ENCODE assay signal across 8 cellular contexts in genomic region chr12:49673446-49674317, GRCh38. TPM values are rescaled to one million over a fixed set of nuclear protein-coding genes. Genes with fewer than 3 reads are reported as not detected.
A peak's percentile ranks its signal among the peaks of the same experiment; 100 is the strongest.
DNase-seq lines count a peak whose midpoint lies in the region; ATAC-seq and TF ChIP-seq lines count a peak whose summit lies in the region.

No MANE protein-coding gene starts in this region.

- no peaks in the 10 kb centered on the region for H3K36me3 ChIP-seq in CD4-positive, alpha-beta memory T cell (ENCODE audit: insufficient read depth, low read length)
- H3K36me3 ChIP-seq in KOPT-K1 (ENCODE audit: insufficient read depth, low read length) (no peaks in the 10 kb centered on the region), muscle layer of colon (ENCODE audit: insufficient read depth, low read length) (no peaks in the 10 kb centered on the region), upper lobe of left lung (no peaks in the 10 kb centered on the region)

- H3K27ac ChIP-seq in CD4-positive, alpha-beta memory T cell (ENCODE audit: low read depth, low read length), result peak overlapping the region; percentile 80
- H3K27ac ChIP-seq in KOPT-K1 (ENCODE audit: low read depth, low read length, poor library complexity, severe bottlenecking) (peak overlapping the region; percentile 91), muscle layer of colon (ENCODE audit: low read depth, low read length) (peak overlapping the region; percentile 95), upper lobe of left lung (peak overlapping the region; percentile 84 to 94 (median 88))

- H3K9ac ChIP-seq in muscle layer of colon (ENCODE audit: low read length), result peak overlapping the region; percentile 23

- TF ChIP-seq CTCF in fibroblast of mammary gland (conservative IDR thresholded peaks at IDR 0.05; ENCODE audit: control insufficient read depth, insufficient read depth, low read depth, low read length), result peak; percentile 31
- TF ChIP-seq CTCF in upper lobe of left lung (IDR thresholded peaks at IDR 0.05), result peak; percentile 33 to 95 (median 71)

- ATAC-seq in upper lobe of left lung (ENCODE audit: low FRiP score in 2 of 2), result peak; percentile 96 to 98

- DNase-seq in CD4-positive, alpha-beta memory T cell, result peak in 1 of 5 donors; percentile 12
- no peak for DNase-seq in activated CD4-positive, alpha-beta memory T cell treated with anti-CD3 and anti-CD28 coated beads, Interleukin-2, amount 10 ng/mL, durations not matched to agents 7 days and 5 days
- DNase-seq in fibroblast of mammary gland (ENCODE audit: low read depth) (peak; percentile 94), upper lobe of left lung (peak; percentile 92), 8988T (no peak), ACHN (no peak)

- WGBS in upper lobe of left lung, 2 donors, result 34 to 36% methylated on average over 13 of the region's 13 CpGs

- peak overlapping the region in 7 of 8 donors; percentile 8 to 77 (median 46) for H3K4me3 Mint-ChIP-seq in CD4-positive, alpha-beta memory T cell
- no peak overlapping the region for H3K4me3 Mint-ChIP-seq in activated CD4-positive, alpha-beta memory T cell treated with anti-CD3 and anti-CD28 coated beads, Interleukin-2, amount 10 ng/mL, durations not matched to agents 7 days and 5 days

- H3K27me3 ChIP-seq in CD4-positive, alpha-beta memory T cell (ENCODE audit: insufficient read depth, low read length), result no peaks in the 10 kb centered on the region
- H3K27me3 ChIP-seq in muscle layer of colon (ENCODE audit: control insufficient read depth in 1 of 2, insufficient read depth in 2 of 2, low read length in 2 of 2) (no peaks in the 10 kb centered on the region), upper lobe of left lung (no peaks in the 10 kb centered on the region)

- peak overlapping the region; percentile 92 to 99 (median 97) for H3K27ac Mint-ChIP-seq in CD4-positive, alpha-beta memory T cell
- peak overlapping the region; percentile 68 for H3K27ac Mint-ChIP-seq in activated CD4-positive, alpha-beta memory T cell treated with anti-CD3 and anti-CD28 coated beads, Interleukin-2, amount 10 ng/mL, durations not matched to agents 7 days and 5 days

- no peak overlapping the region for H3K4me3 ChIP-seq in CD4-positive, alpha-beta memory T cell (ENCODE audit: low read length in 2 of 2)
- H3K4me3 ChIP-seq in fibroblast of mammary gland (ENCODE audit: control insufficient read depth, low read depth, low read length) (peak overlapping the region; percentile 4), muscle layer of colon (ENCODE audit: low read depth in 1 of 2, low read length in 2 of 2) (peak overlapping the region in 1 of 2 donors; percentile 31), upper lobe of left lung (no peak overlapping the region)

- in situ Hi-C loops in ACHN (cut with HindIII; ENCODE audit: low pct_ligation_motif_present, low pct_unique_long_range_greater_than_20kb, low sequenced_read_pairs), result no loop called here

- no peaks in the 10 kb centered on the region for H3K27me3 Mint-ChIP-seq in CD4-positive, alpha-beta memory T cell
- H3K27me3 Mint-ChIP-seq in activated CD4-positive, alpha-beta memory T cell treated with anti-CD3 and anti-CD28 coated beads, Interleukin-2, amount 10 ng/mL, durations not matched to agents 7 days and 5 days, result no peaks in the 10 kb centered on the region

- peaks cover 76% of the 10 kb centered on the region for H3K4me1 ChIP-seq in CD4-positive, alpha-beta memory T cell (ENCODE audit: insufficient read depth, low read length)
- H3K4me1 ChIP-seq in muscle layer of colon (ENCODE audit: insufficient read depth, low read length) (peaks cover 51% of the 10 kb centered on the region), upper lobe of left lung (peaks cover 54 to 69% (median 58%) of the 10 kb centered on the region in 4 donors)

- TF ChIP-seq EP300 in upper lobe of left lung (IDR thresholded peaks at IDR 0.05), result no peak

- no peaks in the 10 kb centered on the region for H3K9me3 ChIP-seq in CD4-positive, alpha-beta memory T cell (ENCODE audit: control insufficient read depth in 1 of 2, low read length in 2 of 2)
- no peaks in the 10 kb centered on the region for H3K9me3 ChIP-seq in KOPT-K1 (ENCODE audit: insufficient read depth, low read length, poor library complexity, severe bottlenecking)
- no peaks in the 10 kb centered on the region for H3K9me3 ChIP-seq in muscle layer of colon (ENCODE audit: low read length)
- no peaks in the 10 kb centered on the region for H3K9me3 ChIP-seq in upper lobe of left lung

- no peaks in the 10 kb centered on the region for H3K9me3 Mint-ChIP-seq in CD4-positive, alpha-beta memory T cell
- no peaks in the 10 kb centered on the region for H3K9me3 Mint-ChIP-seq in activated CD4-positive, alpha-beta memory T cell treated with anti-CD3 and anti-CD28 coated beads, Interleukin-2, amount 10 ng/mL, durations not matched to agents 7 days and 5 days

- POLR2A ChIA-PET in CD4-positive, alpha-beta memory T cell (lab: Charles Lee; ENCODE audit: partially characterized antibody), result interaction anchor here (0.9 to 7.3 kb wide), 6 partner anchors 12 to 67 kb away, joined by 3 to 83 read pairs (median 6); partner anchors contain the start of genes FMNL3 and TMBIM6
- POLR2A ChIA-PET in activated CD4-positive, alpha-beta memory T cell treated with anti-CD3 and anti-CD28 coated beads, Interleukin-2, amount 10 ng/mL, durations not matched to agents 7 days and 5 days (lab: Charles Lee), result interaction anchor here (1.0 to 7.3 kb wide), 10 partner anchors 9 to 352 kb away, joined by 3 to 80 read pairs (median 6); partner anchors contain the start of genes FMNL3, RACGAP1, SPATS2 and TMBIM6

- CTCF ChIA-PET in CD4-positive, alpha-beta memory T cell (lab: Charles Lee; ENCODE audit: partially characterized antibody), result interaction anchor here (1.0 to 7.0 kb wide), 13 partner anchors 10 to 166 kb away, joined by 3 to 69 read pairs (median 6); partner anchors contain the start of genes FMNL3 and TMBIM6
- CTCF ChIA-PET in activated CD4-positive, alpha-beta memory T cell treated with anti-CD3 and anti-CD28 coated beads, Interleukin-2, amount 10 ng/mL, durations not matched to agents 7 days and 5 days (lab: Charles Lee), result interaction anchor here (0.8 to 1.8 kb wide), 10 partner anchors 10 to 93 kb away, joined by 3 to 10 read pairs (median 4); partner anchors contain the start of gene TMBIM6

- no peaks in the 10 kb centered on the region for H3K36me3 Mint-ChIP-seq in CD4-positive, alpha-beta memory T cell
- peaks cover 3% of the 10 kb centered on the region for H3K36me3 Mint-ChIP-seq in activated CD4-positive, alpha-beta memory T cell treated with anti-CD3 and anti-CD28 coated beads, Interleukin-2, amount 10 ng/mL, durations not matched to agents 7 days and 5 days (ENCODE audit: low read depth)

- intact Hi-C loops in CD4-positive, alpha-beta memory T cell (cut with micrococcal nuclease), result no loop called here

- peak in 3 of 4 donors; percentile 32 to 62 (median 48) for TF ChIP-seq POLR2A in upper lobe of left lung (IDR thresholded peaks at IDR 0.05)

- peaks cover 68 to 85% (median 78%) of the 10 kb centered on the region in 4 donors for H3K4me1 Mint-ChIP-seq in CD4-positive, alpha-beta memory T cell
- peaks cover 71% of the 10 kb centered on the region for H3K4me1 Mint-ChIP-seq in activated CD4-positive, alpha-beta memory T cell treated with anti-CD3 and anti-CD28 coated beads, Interleukin-2, amount 10 ng/mL, durations not matched to agents 7 days and 5 days

RNA-seq across cellular contexts. Expression of gene FMNL3, which starts 33.5 kb away (rescaled TPM):
- total RNA-seq in CD4-positive, alpha-beta memory T cell, result 10 to 100 TPM; 27.9 to 28.1 TPM
- polyA plus RNA-seq in CD4-positive, alpha-beta memory T cell, result 1 to 10 TPM; 3.9 to 6.1 TPM
- total RNA-seq in activated CD4-positive, alpha-beta memory T cell treated with anti-CD3 and anti-CD28 coated beads, Interleukin-2, amount 10 ng/mL, durations not matched to agents 7 days and 5 days, result 10 to 100 TPM; 34.7 to 34.9 TPM
- total RNA-seq in upper lobe of left lung, result 10 to 100 TPM; 13.0 to 46.7 (median 29.4) TPM

RNA-seq across cellular contexts. Expression of gene PRPF40B, which starts 50.3 kb away (rescaled TPM):
- total RNA-seq in CD4-positive, alpha-beta memory T cell, result 10 to 100 TPM; 15.1 to 15.9 TPM
- polyA plus RNA-seq in CD4-positive, alpha-beta memory T cell, result 1 to 10 TPM in 1 of 2 donors, under 1 TPM in 1; 0.73 to 4.7 TPM
- 1 to 10 TPM; 8.0 to 8.7 TPM for total RNA-seq in activated CD4-positive, alpha-beta memory T cell treated with anti-CD3 and anti-CD28 coated beads, Interleukin-2, amount 10 ng/mL, durations not matched to agents 7 days and 5 days
- 10 to 100 TPM; 10.8 to 63.9 (median 16.9) TPM for total RNA-seq in upper lobe of left lung

Comparison
In these comparisons a context has a peak if more than half of its experiments do, and no peak if none do; other contexts are left out.
1. DNase-seq: peak in fibroblast of mammary gland (single experiment) and upper lobe of left lung (2 of 2); none in activated CD4-positive, alpha-beta memory T cell treated with anti-CD3 and anti-CD28 coated beads, Interleukin-2, amount 10 ng/mL, durations not matched to agents 7 days and 5 days (single experiment), 8988T (single experiment) and ACHN (single experiment).
2. Peak in every context shown above with its lines, with median percentiles within 50 percentile points of each other: H3K27ac ChIP-seq.